In genomic region chr6:87561012-87561411, GRCh38 we compare ENCODE assay signal across 21 cellular contexts.
"Had no signal": no experiment of that assay in that cellular context is flagged by ENCODE, and none has a peak within 500 bp of the region (broad histone marks: within the 10 kb centered on the region; RNA-seq: fewer than 3 reads in every experiment).

No MANE protein-coding gene starts in this region.

- H3K9me3 ChIP-seq: gastrocnemius medialis, sigmoid colon, upper lobe of left lung had no signal

- H3K9me3 Mint-ChIP-seq: activated naive CD4-positive, alpha-beta T cell treated with anti-CD3 and anti-CD28 coated beads, Interleukin-2, amount 50 U/mL, for 72 hours; effector memory CD8-positive, alpha-beta T cell; naive thymus-derived CD8-positive, alpha-beta T cell; neural progenitor cell had no signal

- DNase-seq: activated T-cell treated with anti-CD3 and anti-CD28 coated beads, Interleukin-2, amount 50 U/mL, for 1 hour; dorsolateral prefrontal cortex; effector memory CD8-positive, alpha-beta T cell; gastrocnemius medialis; head of caudate nucleus; hypothalamus; islet precursor cell; left cardiac atrium; naive thymus-derived CD8-positive, alpha-beta T cell; retina; sigmoid colon; stimulated activated CD4-positive, alpha-beta T cell treated with anti-CD3 and anti-CD28 coated beads, Interleukin-4, amount 100 ng/mL, for 1 hour; stimulated activated naive CD8-positive, alpha-beta T cell treated with anti-CD3 and anti-CD28 coated beads, Interleukin-15, Interleukin-2, amounts not matched to agents 100 U/mL and 50 U/mL, for 24 hours; T-helper 1 cell; upper lobe of left lung; WERI-Rb-1 had no signal

- H3K4me1 Mint-ChIP-seq: neural progenitor cell had no signal

- H3K4me2 ChIP-seq: neural progenitor cell had no signal

- H3K36me3 Mint-ChIP-seq: activated naive CD4-positive, alpha-beta T cell treated with anti-CD3 and anti-CD28 coated beads, Interleukin-2, amount 50 U/mL, for 72 hours had no signal

- H3K27ac ChIP-seq: dorsolateral prefrontal cortex, gastrocnemius medialis, neural progenitor cell, sigmoid colon, upper lobe of left lung, WERI-Rb-1 had no signal

- H3K4me3 Mint-ChIP-seq: effector memory CD8-positive, alpha-beta T cell; naive thymus-derived CD8-positive, alpha-beta T cell; neural progenitor cell had no signal

- H3K27ac Mint-ChIP-seq: naive thymus-derived CD8-positive, alpha-beta T cell; neural progenitor cell had no signal

- FAIRE-seq: endothelial cell of umbilical vein, TTC549 had no signal

- H3K4me1 ChIP-seq: gastrocnemius medialis, neural progenitor cell, upper lobe of left lung had no signal

- H3K27me3 ChIP-seq: dorsolateral prefrontal cortex, gastrocnemius medialis, neural progenitor cell, sigmoid colon, upper lobe of left lung had no signal

- ATAC-seq: activated naive CD4-positive, alpha-beta T cell treated with anti-CD3 and anti-CD28 coated beads, Interleukin-2, amount 50 U/mL, for 72 hours; effector memory CD8-positive, alpha-beta T cell; esophagus mucosa; gastrocnemius medialis; left cardiac atrium; naive thymus-derived CD8-positive, alpha-beta T cell; stimulated activated naive CD8-positive, alpha-beta T cell treated with anti-CD3 and anti-CD28 coated beads, Interleukin-15, Interleukin-2, amounts not matched to agents 100 U/mL and 50 U/mL, for 24 hours had no signal

- H2AFZ ChIP-seq: neural progenitor cell had no signal

- H3K9ac ChIP-seq: neural progenitor cell had no signal

- H3K4me3 ChIP-seq: dorsolateral prefrontal cortex, gastrocnemius medialis, neural progenitor cell, sigmoid colon, upper lobe of left lung had no signal

- H3K27me3 Mint-ChIP-seq: effector memory CD8-positive, alpha-beta T cell; naive thymus-derived CD8-positive, alpha-beta T cell had no signal
